ENCODE assay signal across 6 cellular contexts in the genomic region with DNA sequence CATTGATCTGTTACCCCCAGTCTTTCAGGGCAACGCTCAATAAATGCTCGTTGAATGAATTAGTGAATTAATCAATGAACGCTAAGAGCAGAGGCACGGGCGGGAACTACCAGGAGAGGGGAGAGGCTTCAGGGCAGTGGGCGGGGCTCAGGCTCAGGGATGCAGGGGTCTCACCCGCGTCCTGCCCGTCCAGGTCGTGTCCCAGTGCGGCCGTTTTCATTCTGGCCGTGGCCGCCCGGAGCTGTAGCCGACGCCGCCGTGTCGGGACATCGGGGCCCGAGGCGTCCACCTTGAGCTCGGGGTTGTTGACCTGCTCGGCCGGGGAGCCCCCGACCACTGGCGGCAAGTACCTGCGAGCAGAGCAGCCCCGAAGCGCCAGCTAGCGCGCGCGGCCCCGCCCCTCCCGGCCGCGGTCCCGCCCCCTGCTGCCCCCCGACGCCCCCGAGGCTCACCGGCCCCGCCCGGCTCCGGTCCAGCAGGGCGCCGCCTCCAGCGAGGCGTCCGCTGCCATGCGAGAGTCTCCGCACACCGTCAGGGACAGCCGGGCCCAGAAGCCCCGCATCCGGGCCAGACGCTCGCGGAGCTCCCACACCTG. TPM values are rescaled to one million over a fixed set of nuclear protein-coding genes. Genes with fewer than 3 reads are reported as not detected.
A peak's percentile ranks its signal among the peaks of the same experiment; 100 is the strongest.
DNase-seq lines count a peak whose midpoint lies in the region; TF ChIP-seq lines count a peak whose summit lies in the region.

No MANE protein-coding gene starts in this region.

- peaks cover 6% of the 10 kb centered on the region for H3K36me3 Mint-ChIP-seq in activated naive CD8-positive, alpha-beta T cell treated with anti-CD3 and anti-CD28 coated beads for 36 hours

- POLR2A ChIA-PET in GM10248 (lab: Yijun Ruan, JAX), result no interaction called here

- no peaks in the 10 kb centered on the region for H3K27me3 Mint-ChIP-seq in activated naive CD8-positive, alpha-beta T cell treated with anti-CD3 and anti-CD28 coated beads for 36 hours

- no peaks in the 10 kb centered on the region for H3K9me3 Mint-ChIP-seq in activated naive CD8-positive, alpha-beta T cell treated with anti-CD3 and anti-CD28 coated beads for 36 hours

- H3K4me3 ChIP-seq in mucosa of rectum (ENCODE audit: low read length in 2 of 2), result peak overlapping the region; percentile 31 to 42

- H3K27me3 ChIP-seq in mucosa of rectum (ENCODE audit: control insufficient read depth in 2 of 2, insufficient read depth in 2 of 2, low read length in 2 of 2), result peaks cover 0 to 2% of the 10 kb centered on the region in 2 donors

- peak overlapping the region; percentile 50 for H3K4me3 Mint-ChIP-seq in activated naive CD8-positive, alpha-beta T cell treated with anti-CD3 and anti-CD28 coated beads for 36 hours

- no peak overlapping the region for H3K27ac Mint-ChIP-seq in activated naive CD8-positive, alpha-beta T cell treated with anti-CD3 and anti-CD28 coated beads for 36 hours

- no peak for TF ChIP-seq CTCF in GM10248 (IDR thresholded peaks at IDR 0.05; ENCODE audit: control extremely low read depth, extremely low read depth, low read depth, missing control alignments)

- peak; percentile 54 for DNase-seq in GM10248 (ENCODE audit: extremely low spot score)
- peak; percentile 59 for DNase-seq in activated naive CD8-positive, alpha-beta T cell treated with anti-CD3 and anti-CD28 coated beads for 36 hours
- DNase-seq in A172 (ENCODE audit: low spot score), result no peak
- no peak for DNase-seq in HK-2 (ENCODE audit: unreplicated experiment)
- DNase-seq in anterior cingulate cortex (lab: John Stamatoyannopoulos, UW), result no peak

- CTCF ChIA-PET in GM10248 (lab: Yijun Ruan, JAX), result interaction anchor here (1.0 to 1.3 kb wide), 3 partner anchors 19 to 257 kb away, joined by 3 read pairs; a partner anchor contains a TSS

- H3K9ac ChIP-seq in mucosa of rectum (ENCODE audit: low read depth in 1 of 2, low read length in 2 of 2), result peak overlapping the region in 1 of 2 donors; percentile 55

- peaks cover 26 to 27% of the 10 kb centered on the region in 2 donors for H3K4me1 ChIP-seq in mucosa of rectum (ENCODE audit: control insufficient read depth in 2 of 2, insufficient read depth in 2 of 2, low read length in 2 of 2)

- H3K36me3 ChIP-seq in mucosa of rectum (ENCODE audit: control insufficient read depth in 2 of 2, insufficient read depth in 2 of 2, low read length in 2 of 2), result no peaks in the 10 kb centered on the region

- peaks cover 57% of the 10 kb centered on the region for H3K4me1 Mint-ChIP-seq in activated naive CD8-positive, alpha-beta T cell treated with anti-CD3 and anti-CD28 coated beads for 36 hours

- H3K9me3 ChIP-seq in mucosa of rectum (ENCODE audit: control insufficient read depth in 2 of 2, low read length in 2 of 2), result no peaks in the 10 kb centered on the region

- H3K27ac ChIP-seq in mucosa of rectum (ENCODE audit: low read depth in 2 of 2, low read length in 2 of 2), result no peak overlapping the region

RNA-seq across cellular contexts. Expression of a gene that starts 2.8 kb away (rescaled TPM):
- 1 to 10 TPM; 2.9 to 3.6 TPM for total RNA-seq in activated naive CD8-positive, alpha-beta T cell treated with anti-CD3 and anti-CD28 coated beads for 36 hours
- total RNA-seq in A172 (2014; rRNA removed; shearing (Covaris generic)), result 0.07 and 0.46 TPM in 2 replicates

RNA-seq across cellular contexts. Expression of a gene that starts 6.0 kb away (rescaled TPM):
- total RNA-seq in activated naive CD8-positive, alpha-beta T cell treated with anti-CD3 and anti-CD28 coated beads for 36 hours, result 1 to 10 TPM; 3.6 to 3.9 TPM
- total RNA-seq in A172 (2014; rRNA removed; shearing (Covaris generic)), result 4.6 and 7.4 TPM in 2 replicates

RNA-seq across cellular contexts. Expression of a gene that starts 6.5 kb away (rescaled TPM):
- 10 to 100 TPM; 21.1 to 21.4 TPM for total RNA-seq in activated naive CD8-positive, alpha-beta T cell treated with anti-CD3 and anti-CD28 coated beads for 36 hours
- total RNA-seq in A172 (2014; rRNA removed; shearing (Covaris generic)), result 2.9 and 9.0 TPM in 2 replicates

RNA-seq across cellular contexts. Expression of a gene that starts 12.7 kb away (rescaled TPM):
- 10 to 100 TPM; 17.0 to 20.0 TPM for total RNA-seq in activated naive CD8-positive, alpha-beta T cell treated with anti-CD3 and anti-CD28 coated beads for 36 hours
- total RNA-seq in A172 (2014; rRNA removed; shearing (Covaris generic)), result 9.0 and 11.2 TPM in 2 replicates

RNA-seq across cellular contexts. Expression of a gene that starts 22.5 kb away (rescaled TPM):
- 100 to 1,000 TPM; 101 to 104 TPM for total RNA-seq in activated naive CD8-positive, alpha-beta T cell treated with anti-CD3 and anti-CD28 coated beads for 36 hours
- total RNA-seq in A172 (2014; rRNA removed; shearing (Covaris generic)), result 154 and 178 TPM in 2 replicates

Comparison
In these comparisons a context has a peak if more than half of its experiments do, and no peak if none do; other contexts are left out.
1. DNase-seq: peak in GM10248 (single experiment) and activated naive CD8-positive, alpha-beta T cell treated with anti-CD3 and anti-CD28 coated beads for 36 hours (single experiment); none in A172 (single experiment), HK-2 (single experiment) and anterior cingulate cortex (0 of 58).